Comparison of ENCODE assay signal across 19 cellular contexts in the genomic region with DNA sequence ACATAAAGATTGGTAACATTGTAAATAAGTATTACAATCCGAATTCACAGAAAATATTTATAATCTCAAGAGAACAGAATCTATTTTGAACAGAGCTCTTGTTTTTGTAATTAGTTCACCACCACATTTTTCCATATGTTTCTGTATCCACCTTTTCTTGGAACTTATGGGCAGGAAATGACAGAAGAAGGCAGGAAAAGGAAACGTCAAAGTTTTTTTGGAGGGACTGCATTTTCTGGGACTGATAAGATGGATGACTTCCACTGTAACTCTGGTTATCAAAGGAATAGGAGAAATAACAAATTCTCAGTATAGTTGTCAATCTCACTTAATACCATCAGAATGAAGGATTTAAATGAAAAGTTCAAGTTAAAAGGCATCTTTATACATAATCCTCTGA.
"Had no signal": no experiment of that assay in that cellular context is flagged by ENCODE, and none has a peak within 500 bp of the region (broad histone marks: within the 10 kb centered on the region; RNA-seq: fewer than 3 reads in every experiment).

No MANE protein-coding gene starts in this region.

- H2AFZ ChIP-seq: hepatocyte had no signal

- H3K36me3 ChIP-seq: neutrophil, upper lobe of left lung, uterus had no signal

- H3K79me2 ChIP-seq: hepatocyte had no signal

- H3K4me2 ChIP-seq: hepatocyte had no signal

- H3K27me3 ChIP-seq: hepatocyte, upper lobe of left lung, uterus had no signal

- H3K27ac ChIP-seq: hepatocyte, neutrophil, upper lobe of left lung, uterus had no signal

- DNase-seq: cortex of kidney; effector memory CD8-positive, alpha-beta T cell; erythroblast; foreskin melanocyte; head of caudate nucleus; kidney; left colon; left ventricle myocardium superior; mesendoderm; naive B cell; right cardiac atrium; small intestine; stimulated activated CD4-positive, alpha-beta T cell treated with anti-CD3 and anti-CD28 coated beads, Interleukin-2, amount 100 ng/mL, for 48 hours; stimulated activated naive CD4-positive, alpha-beta T cell treated with Interleukin-2 at 50 U/mL for 16 hours; upper lobe of left lung; uterus had no signal

- H3K4me3 ChIP-seq: hepatocyte, lung, upper lobe of left lung, uterus had no signal

- ATAC-seq: effector memory CD8-positive, alpha-beta T cell; left colon; left ventricle myocardium superior; right cardiac atrium had no signal

- H3K4me1 ChIP-seq: uterus had no signal

- H3K9me3 ChIP-seq: neutrophil, upper lobe of left lung, uterus had no signal
